Comparison of ENCODE assay signal across 8 cellular contexts in the genomic region with DNA sequence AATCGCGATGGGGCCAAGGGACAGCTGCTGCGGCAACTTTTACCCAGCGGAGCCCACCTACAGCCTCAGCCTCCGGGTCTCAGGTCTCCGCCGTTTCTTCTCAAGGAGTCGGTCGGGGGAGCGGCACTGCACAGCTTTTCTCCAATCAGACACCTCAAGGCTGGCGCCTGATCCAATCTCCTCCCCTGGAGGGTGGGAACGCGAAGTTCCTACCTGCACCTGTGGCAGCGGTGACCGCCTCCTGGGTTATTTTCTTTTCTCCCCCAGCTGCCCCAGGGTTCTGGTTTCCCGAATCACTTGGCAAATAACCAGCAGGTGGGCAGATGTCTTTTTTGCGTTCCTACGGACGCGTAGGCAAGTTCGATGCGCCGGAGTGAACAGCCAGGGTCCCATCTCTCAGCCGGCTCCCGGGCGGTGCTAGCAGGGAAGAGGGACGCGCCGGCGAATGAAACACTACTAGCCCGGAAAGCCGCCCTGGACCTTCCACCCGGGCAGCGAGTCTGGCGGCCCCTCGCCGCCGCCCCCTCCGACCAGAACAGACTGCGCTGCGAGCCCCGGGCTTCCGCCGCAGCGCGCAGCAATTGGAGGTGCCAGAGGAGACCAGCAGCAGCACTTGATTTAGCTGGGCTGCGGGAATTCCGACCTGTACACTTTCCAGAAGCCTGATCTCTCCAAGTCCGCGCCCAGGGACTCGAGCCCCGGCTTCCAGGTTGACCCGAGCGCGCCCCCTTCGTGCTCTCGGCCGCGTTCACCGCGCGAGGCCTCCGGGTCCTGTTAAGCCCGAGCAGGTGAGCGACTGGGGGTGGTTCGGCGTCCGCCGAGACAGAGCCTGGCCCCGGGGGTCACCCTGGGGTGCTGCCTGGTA. TPM values are rescaled to one million over a fixed set of nuclear protein-coding genes. Genes with fewer than 3 reads are reported as not detected.
DNase-seq lines count a peak whose midpoint lies in the region; ATAC-seq, FAIRE-seq and TF ChIP-seq lines count a peak whose summit lies in the region.

A gene with protein sequence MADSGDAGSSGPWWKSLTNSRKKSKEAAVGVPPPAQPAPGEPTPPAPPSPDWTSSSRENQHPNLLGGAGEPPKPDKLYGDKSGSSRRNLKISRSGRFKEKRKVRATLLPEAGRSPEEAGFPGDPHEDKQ (plus strand): TSS at position 246 of the 865 bp plus-strand sequence. CDS start 2,495 bp downstream, outside the sequence.

- 0 out of 2 replicates have a peak within 1 kb of the TSS, but pooled peaks have one; percentile 44 for H3K4me2 ChIP-seq in GM12878 (ENCODE audit: control insufficient read depth, insufficient read depth)

- H3K4me1 ChIP-seq in GM12878 (ENCODE audit: control insufficient read depth, insufficient read depth, low read length) (no peaks in the 10 kb centered on the region), iPS-20b (ENCODE audit: insufficient read depth, low read length) (peaks cover 5% of the 10 kb centered on the region; the same call in 1 of the 2 replicates)

- in situ Hi-C loops in GM12878 (cut with MboI): no loop called here

- H3K9ac ChIP-seq in GM12878 (ENCODE audit: control insufficient read depth, insufficient read depth, low read length): no peak within 1 kb of the TSS
- peak within 1 kb of the TSS; percentile 84 for H3K9ac ChIP-seq in iPS-20b (ENCODE audit: low read depth, low read length)

- 7% methylated on average over 46 of the region's 70 CpGs for WGBS in GM12878 (ENCODE audit: insufficient coverage, insufficient replicate concordance, low lambda C conversion rate, missing lambda C conversion rate)

- H4K20me1 ChIP-seq in GM12878 (ENCODE audit: control insufficient read depth, insufficient read depth): no peaks in the 10 kb centered on the region

- SMC1A ChIA-PET in GM12878 (lab: Charles Lee; ENCODE audit: uncharacterized antibody, unreplicated experiment): no interaction called here

- POLR2A ChIA-PET in GM12878 (lab: Charles Lee): no interaction called here

- H3K36me3 ChIP-seq in GM12878 (ENCODE audit: control insufficient read depth in 2 of 2, insufficient read depth in 2 of 2, low read length in 1 of 2) (no peaks in the 10 kb centered on the region), iPS-20b (ENCODE audit: insufficient read depth, low read depth, low read length) (peaks cover 5% of the 10 kb centered on the region; the same call in 1 of the 2 replicates)

- no TSS peak for BruUV-seq in GM12878 (replicated peaks; lab: Mats Ljungman, UMichigan)

- no peak for TF ChIP-seq EP300 in GM12878 (IDR thresholded peaks at IDR 0.05; ENCODE audit: borderline replicate concordance in 1 of 2, control insufficient read depth in 1 of 2, low read depth in 2 of 2, low read length in 2 of 2)

- no peaks in the 10 kb centered on the region; the same call in 2 of the 3 replicates for H3K9me3 ChIP-seq in GM12878 (replicated peaks; ENCODE audit: control insufficient read depth, insufficient read depth, low read length)
- H3K9me3 ChIP-seq in iPS-20b (ENCODE audit: insufficient read depth, low read depth, low read length): no peaks in the 10 kb centered on the region

- intact Hi-C loops in GM12878 (cut with micrococcal nuclease; ENCODE audit: unreplicated experiment): no loop called here

- RAD21 ChIA-PET in GM12878 (lab: Charles Lee; ENCODE audit: unreplicated experiment): no interaction called here

- ATAC-seq in GM12878 (no peak), GM21619 (IDR thresholded peaks at IDR 0.05; ENCODE audit: unreplicated experiment) (no peak)

- H3K4me3 ChIP-seq in GM12878 (no peak within 1 kb of the TSS), iPS-20b (ENCODE audit: low read length) (peak within 1 kb of the TSS; percentile 98), skeletal muscle cell (ENCODE audit: low read depth, low read length) (peak within 1 kb of the TSS; percentile 59)

- DNase-seq in ELF-1 (ENCODE audit: low read depth, low spot score) (peak; percentile 93), NCI-H2029 treated with DMSO at 0.1 percent for 48 hours (lab: John Stamatoyannopoulos, UW) (peak; percentile 43), GM12878 (ENCODE audit: low read depth, low spot score) (no peak), skeletal muscle cell (ENCODE audit: low read depth) (no peak), NCI-H446 treated with DMSO at 0.1 percent for 48 hours (lab: John Stamatoyannopoulos, UW) (no peak), NCI-H187 treated with DMSO at 0.1 percent for 48 hours (lab: John Stamatoyannopoulos, UW) (no peak)

- no peak for FAIRE-seq in GM12878 (lab: Jason Lieb, UNC)

- no peak within 1 kb of the TSS for H2AFZ ChIP-seq in GM12878 (ENCODE audit: control insufficient read depth, low read depth, low read length)

- H3K27ac ChIP-seq in GM12878 (ENCODE audit: control insufficient read depth, insufficient read depth) (no peak within 1 kb of the TSS), iPS-20b (ENCODE audit: low read length) (peak within 1 kb of the TSS; percentile 30)

- no peak for TF ChIP-seq POLR2A in GM12878 (IDR thresholded peaks at IDR 0.05; ENCODE audit: low read depth, low read length)

- H3K79me2 ChIP-seq in GM12878 (ENCODE audit: control insufficient read depth, insufficient read depth, low read length): no peaks in the 10 kb centered on the region

- TF ChIP-seq RAD21 in GM12878 (IDR thresholded peaks at IDR 0.05; ENCODE audit: insufficient read depth, low read depth, low read length): no peak

- CTCF ChIA-PET in GM12878 (lab: Yijun Ruan, JAX): no interaction called here

- TF ChIP-seq CTCF in GM12878 (IDR thresholded peaks at IDR 0.05 in 2 of 3, conservative IDR thresholded peaks at IDR 0.05 in 1 of 3; ENCODE audit: control insufficient read depth in 2 of 3, extremely low read depth in 1 of 3, insufficient read depth in 1 of 3, low read depth in 3 of 3, low read length in 3 of 3): no peak

- peaks cover 12 to 27% of the 10 kb centered on the region in 2 experiments for H3K27me3 ChIP-seq in GM12878 (replicated peaks in 1 of 2; ENCODE audit: control insufficient read depth in 2 of 2, insufficient read depth in 2 of 2, low read length in 1 of 2)
- H3K27me3 ChIP-seq in iPS-20b (ENCODE audit: insufficient read depth, low read length): peaks cover 48% of the 10 kb centered on the region

TF ChIP-seq in GM12878, 131 proteins besides CTCF, POLR2A, EP300 and RAD21:
- TF ChIP-seq NR2F1 (conservative IDR thresholded peaks at IDR 0.05) (no peak), SUZ12 (IDR thresholded peaks at IDR 0.05; ENCODE audit: unreplicated experiment) (peak; percentile 79)
- TF ChIP-seq, protein P1, sequence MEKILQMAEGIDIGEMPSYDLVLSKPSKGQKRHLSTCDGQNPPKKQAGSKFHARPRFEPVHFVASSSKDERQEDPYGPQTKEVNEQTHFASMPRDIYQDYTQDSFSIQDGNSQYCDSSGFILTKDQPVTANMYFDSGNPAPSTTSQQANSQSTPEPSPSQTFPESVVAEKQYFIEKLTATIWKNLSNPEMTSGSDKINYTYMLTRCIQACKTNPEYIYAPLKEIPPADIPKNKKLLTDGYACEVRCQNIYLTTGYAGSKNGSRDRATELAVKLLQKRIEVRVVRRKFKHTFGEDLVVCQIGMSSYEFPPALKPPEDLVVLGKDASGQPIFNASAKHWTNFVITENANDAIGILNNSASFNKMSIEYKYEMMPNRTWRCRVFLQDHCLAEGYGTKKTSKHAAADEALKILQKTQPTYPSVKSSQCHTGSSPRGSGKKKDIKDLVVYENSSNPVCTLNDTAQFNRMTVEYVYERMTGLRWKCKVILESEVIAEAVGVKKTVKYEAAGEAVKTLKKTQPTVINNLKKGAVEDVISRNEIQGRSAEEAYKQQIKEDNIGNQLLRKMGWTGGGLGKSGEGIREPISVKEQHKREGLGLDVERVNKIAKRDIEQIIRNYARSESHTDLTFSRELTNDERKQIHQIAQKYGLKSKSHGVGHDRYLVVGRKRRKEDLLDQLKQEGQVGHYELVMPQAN (conservative IDR thresholded peaks at IDR 0.05): no peak

RNA-seq across cellular contexts. Expression of the gene that starts here (rescaled TPM):
- total RNA-seq in GM12878 (2013; cell fraction: nucleolus; rRNA removed): not detected in 2 replicates
- total RNA-seq in GM12878 (2014; rRNA removed): not detected in 2 replicates
- not detected in 2 replicates for total RNA-seq in GM12878 (2014; rRNA removed; fragmentation: Illumina TruSeq; extraction: Trizol)
- total RNA-seq in GM12878 (2021): not detected in 2 replicates
- not detected for polyA plus RNA-seq in GM12878 (2011; ENCODE audit: low read depth)
- not detected in 2 replicates for polyA plus RNA-seq in GM12878 (2011; rRNA removed)
- polyA plus RNA-seq in GM12878 (2011; cell fraction: cytosol; rRNA removed): not detected in 2 replicates
- not detected in 2 replicates for polyA plus RNA-seq in GM12878 (2011; cell fraction: nucleus; rRNA removed)
- polyA plus RNA-seq in GM12878 (2012): not detected in 2 replicates
- not detected in 2 replicates for polyA plus RNA-seq in GM12878 (2014; fragmentation: Illumina TruSeq; extraction: Trizol)
- not detected for polyA plus RNA-seq in GM12878 (2014; fragmentation: Nextera tagmentation; extraction: Ambion mirVana)
- polyA plus RNA-seq in GM12878 (2014; rRNA removed): not detected in 2 replicates
- not detected for polyA plus RNA-seq in GM12878 (2016; fragmentation: Nextera tagmentation; extraction: Ambion mirVana)
- polyA minus RNA-seq in GM12878 (2011; rRNA and poly(A)+ RNA removed): not detected in 2 replicates
- polyA minus RNA-seq in GM12878 (2011; cell fraction: cytosol; rRNA and poly(A)+ RNA removed): not detected in 2 replicates
- not detected in 2 replicates for polyA minus RNA-seq in GM12878 (2011; cell fraction: nucleus; rRNA and poly(A)+ RNA removed)

Comparison
In these comparisons a context has a peak if more than half of its experiments do, and no peak if none do; other contexts are left out.
1. DNase-seq: peak in ELF-1 (single experiment) and NCI-H2029 treated with DMSO at 0.1 percent for 48 hours (single experiment); none in GM12878 (single experiment), skeletal muscle cell (single experiment), NCI-H446 treated with DMSO at 0.1 percent for 48 hours (single experiment) and NCI-H187 treated with DMSO at 0.1 percent for 48 hours (single experiment).